14 cellular contexts compared by ENCODE assay signal in the genomic region with DNA sequence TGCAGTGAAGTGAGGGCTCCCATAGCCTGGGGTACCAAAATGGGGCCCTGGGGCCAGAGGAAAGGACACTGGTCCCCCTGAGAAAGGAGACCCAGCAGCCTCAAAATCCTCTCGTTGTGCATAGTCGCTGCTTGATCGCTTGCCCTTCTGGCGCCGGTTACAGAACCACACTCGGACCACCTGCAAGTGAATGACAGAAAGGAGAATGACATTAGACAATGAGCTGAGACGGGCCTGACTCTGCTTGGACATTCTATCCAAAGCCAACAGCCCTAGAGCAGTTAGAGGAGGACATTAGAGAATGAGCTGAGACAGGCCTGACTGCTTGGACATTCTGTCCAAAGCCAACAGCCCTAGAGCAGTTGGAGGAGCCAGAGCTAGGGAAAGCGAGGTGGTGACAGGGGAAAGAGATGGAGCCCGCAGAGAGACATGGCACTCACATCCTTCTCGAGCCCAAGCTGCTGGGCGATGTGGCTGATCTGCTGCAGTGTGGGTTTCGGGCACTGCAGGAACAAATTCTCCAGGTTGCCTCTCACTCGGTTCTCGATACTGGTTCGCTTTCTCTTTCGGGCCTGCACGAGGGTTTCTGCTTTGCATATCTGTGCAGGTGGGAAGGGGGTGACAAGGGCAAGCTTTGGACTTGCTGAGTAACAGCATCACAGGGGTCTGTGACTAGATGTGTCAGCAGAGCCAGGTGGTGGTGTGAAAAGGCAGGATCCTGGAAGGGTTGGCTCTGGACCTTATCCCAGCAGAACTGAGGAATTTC. TPM values are rescaled to one million over a fixed set of nuclear protein-coding genes. Genes with fewer than 3 reads are reported as not detected.
DNase-seq lines count a peak whose midpoint lies in the region; ATAC-seq and TF ChIP-seq lines count a peak whose summit lies in the region.
"Not testable (repeated sequence)": the region's sequence is repeated elsewhere in the genome, so short reads cannot be mapped to it uniquely, and the experiment has no call there.
"Had no signal": no experiment of that assay in that cellular context is flagged by ENCODE, and none has a peak within 500 bp of the region (broad histone marks: within the 10 kb centered on the region; RNA-seq: fewer than 3 reads in every experiment).

No MANE protein-coding gene starts in this region.

- not testable (repeated sequence) for H4K20me1 ChIP-seq in MM.1S (ENCODE audit: insufficient read depth, low read length)

- peaks cover 26% of the 10 kb centered on the region for H3K79me2 ChIP-seq in MM.1S (ENCODE audit: low read length)

- peaks cover 37% of the 10 kb centered on the region for H3K4me1 ChIP-seq in MM.1S (ENCODE audit: low read length)

- not testable (repeated sequence) for TF ChIP-seq CTCF in GM13976 (IDR thresholded peaks at IDR 0.05; ENCODE audit: borderline replicate concordance, control extremely low read depth, extremely low read depth, insufficient read depth, missing control alignments); MM.1S (IDR thresholded peaks at IDR 0.05; ENCODE audit: low read length)

- in situ Hi-C loops in GM13976 (cut with MboI; ENCODE audit: low sequenced_read_pairs, unreplicated experiment) = not testable (repeated sequence)

- H3K27me3 ChIP-seq in MM.1S (replicated peaks; ENCODE audit: insufficient read depth, low read length) = not testable (repeated sequence)

- H3K27ac ChIP-seq in MM.1S (ENCODE audit: low read length) = peak overlapping the region; percentile 36; the same call in 1 of the 2 replicates

- H2AFZ ChIP-seq in MM.1S (ENCODE audit: low read length) = not testable (repeated sequence)

- H3K9ac ChIP-seq in MM.1S (ENCODE audit: low read length) = not testable (repeated sequence)

- not testable (repeated sequence) for H3K27me3 Mint-ChIP-seq in activated CD8-positive, alpha-beta memory T cell treated with anti-CD3 and anti-CD28 coated beads, Interleukin-2, amount 10 ng/mL, durations not matched to agents 7 days and 5 days

- ATAC-seq in GM19025 (IDR thresholded peaks at IDR 0.05; ENCODE audit: low read depth, unreplicated experiment) = peak; percentile 68
- peak; percentile 62 for ATAC-seq in GM21367 (IDR thresholded peaks at IDR 0.05; ENCODE audit: unreplicated experiment)
- peak; percentile 77 for ATAC-seq in HG02678 (IDR thresholded peaks at IDR 0.05; ENCODE audit: unreplicated experiment)
- ATAC-seq in HG03135 (IDR thresholded peaks at IDR 0.05; ENCODE audit: unreplicated experiment) = peak; percentile 71
- ATAC-seq in activated CD8-positive, alpha-beta memory T cell treated with anti-CD3 and anti-CD28 coated beads, Interleukin-2, amount 10 ng/mL, durations not matched to agents 7 days and 5 days = not testable (repeated sequence)

- not testable (repeated sequence) for H3K4me3 Mint-ChIP-seq in activated CD8-positive, alpha-beta memory T cell treated with anti-CD3 and anti-CD28 coated beads, Interleukin-2, amount 10 ng/mL, durations not matched to agents 7 days and 5 days

- H3K4me1 Mint-ChIP-seq in activated CD8-positive, alpha-beta memory T cell treated with anti-CD3 and anti-CD28 coated beads, Interleukin-2, amount 10 ng/mL, durations not matched to agents 7 days and 5 days = peaks cover 27% of the 10 kb centered on the region

- peaks cover 30% of the 10 kb centered on the region for H3K36me3 Mint-ChIP-seq in activated CD8-positive, alpha-beta memory T cell treated with anti-CD3 and anti-CD28 coated beads, Interleukin-2, amount 10 ng/mL, durations not matched to agents 7 days and 5 days

- H3K27ac Mint-ChIP-seq in activated CD8-positive, alpha-beta memory T cell treated with anti-CD3 and anti-CD28 coated beads, Interleukin-2, amount 10 ng/mL, durations not matched to agents 7 days and 5 days = peak overlapping the region; percentile 7

- H3F3A ChIP-seq in MM.1S (ENCODE audit: insufficient read depth, low read length) = not testable (repeated sequence)

- not testable (repeated sequence) for H3K9me3 Mint-ChIP-seq in activated CD8-positive, alpha-beta memory T cell treated with anti-CD3 and anti-CD28 coated beads, Interleukin-2, amount 10 ng/mL, durations not matched to agents 7 days and 5 days (ENCODE audit: low read depth)

- not testable (repeated sequence) for H3K9me3 ChIP-seq in MM.1S (replicated peaks; ENCODE audit: insufficient read depth, low read length)

- CTCF ChIA-PET in activated CD8-positive, alpha-beta memory T cell treated with anti-CD3 and anti-CD28 coated beads, Interleukin-2, amount 10 ng/mL, durations not matched to agents 7 days and 5 days (lab: Charles Lee) = not testable (repeated sequence)

- peak overlapping the region; percentile 49; the same call in 1 of the 2 replicates for H3K4me2 ChIP-seq in MM.1S (ENCODE audit: low read depth, low read length)

- H3K4me3 ChIP-seq in MM.1S (ENCODE audit: low read length) = not testable (repeated sequence)

- H3K9me2 ChIP-seq in MM.1S (replicated peaks; ENCODE audit: insufficient read depth, low read length) = not testable (repeated sequence)

- not testable (repeated sequence) for H3K36me3 ChIP-seq in MM.1S (replicated peaks; ENCODE audit: insufficient read depth, low read length)

- DNase-seq in GM13976 (ENCODE audit: low spot score) (peak; percentile 66), MM.1S (peak; percentile 54)
- not testable (repeated sequence) for DNase-seq in activated CD8-positive, alpha-beta memory T cell treated with anti-CD3 and anti-CD28 coated beads, Interleukin-2, amount 10 ng/mL, durations not matched to agents 7 days and 5 days
- DNase-seq in stimulated activated CD4-positive, alpha-beta T cell treated with anti-CD3 and anti-CD28 coated beads, Interleukin-15, amount 100 ng/mL, for 24 hours = peak; percentile 29

RNA-seq across cellular contexts. Expression of gene POU5F1, which starts 5.6 kb away (rescaled TPM):
- total RNA-seq in activated CD8-positive, alpha-beta memory T cell treated with anti-CD3 and anti-CD28 coated beads, Interleukin-2, amount 10 ng/mL, durations not matched to agents 7 days and 5 days = not detected
- total RNA-seq: M059J; right atrium auricular region; T-helper 1 cell treated with Interleukin-12 subunit alpha and Interleukin-12 subunit beta and Interleukin-4 antibody, amounts not matched to agents 30 ng/mL and 1 ng/mL, for 36 hours had no signal

RNA-seq across cellular contexts. Expression of gene TCF19, which starts 6.5 kb away (rescaled TPM):
- total RNA-seq in activated CD8-positive, alpha-beta memory T cell treated with anti-CD3 and anti-CD28 coated beads, Interleukin-2, amount 10 ng/mL, durations not matched to agents 7 days and 5 days = 100 to 1,000 TPM; 100 to 106 TPM

RNA-seq across cellular contexts. Expression of gene CCHCR1, which starts 7.3 kb away (rescaled TPM):
- 10 to 100 TPM; 48.3 to 57.9 TPM for total RNA-seq in activated CD8-positive, alpha-beta memory T cell treated with anti-CD3 and anti-CD28 coated beads, Interleukin-2, amount 10 ng/mL, durations not matched to agents 7 days and 5 days

RNA-seq across cellular contexts. Expression of gene PSORS1C2, which starts 26.0 kb away (rescaled TPM):
- total RNA-seq in activated CD8-positive, alpha-beta memory T cell treated with anti-CD3 and anti-CD28 coated beads, Interleukin-2, amount 10 ng/mL, durations not matched to agents 7 days and 5 days = not detected
- total RNA-seq: colonic mucosa; left colon; M059J; right atrium auricular region; subcutaneous adipose tissue; T-helper 1 cell treated with Interleukin-12 subunit alpha and Interleukin-12 subunit beta and Interleukin-4 antibody, amounts not matched to agents 30 ng/mL and 1 ng/mL, for 36 hours had no signal

RNA-seq across cellular contexts. Expression of gene CDSN, which starts 44.6 kb away (rescaled TPM):
- total RNA-seq in activated CD8-positive, alpha-beta memory T cell treated with anti-CD3 and anti-CD28 coated beads, Interleukin-2, amount 10 ng/mL, durations not matched to agents 7 days and 5 days = not detected
- total RNA-seq: colonic mucosa; left colon; M059J; right atrium auricular region; subcutaneous adipose tissue; T-helper 1 cell treated with Interleukin-12 subunit alpha and Interleukin-12 subunit beta and Interleukin-4 antibody, amounts not matched to agents 30 ng/mL and 1 ng/mL, for 36 hours had no signal
